8 cellular contexts compared by ENCODE assay signal in the genomic region with DNA sequence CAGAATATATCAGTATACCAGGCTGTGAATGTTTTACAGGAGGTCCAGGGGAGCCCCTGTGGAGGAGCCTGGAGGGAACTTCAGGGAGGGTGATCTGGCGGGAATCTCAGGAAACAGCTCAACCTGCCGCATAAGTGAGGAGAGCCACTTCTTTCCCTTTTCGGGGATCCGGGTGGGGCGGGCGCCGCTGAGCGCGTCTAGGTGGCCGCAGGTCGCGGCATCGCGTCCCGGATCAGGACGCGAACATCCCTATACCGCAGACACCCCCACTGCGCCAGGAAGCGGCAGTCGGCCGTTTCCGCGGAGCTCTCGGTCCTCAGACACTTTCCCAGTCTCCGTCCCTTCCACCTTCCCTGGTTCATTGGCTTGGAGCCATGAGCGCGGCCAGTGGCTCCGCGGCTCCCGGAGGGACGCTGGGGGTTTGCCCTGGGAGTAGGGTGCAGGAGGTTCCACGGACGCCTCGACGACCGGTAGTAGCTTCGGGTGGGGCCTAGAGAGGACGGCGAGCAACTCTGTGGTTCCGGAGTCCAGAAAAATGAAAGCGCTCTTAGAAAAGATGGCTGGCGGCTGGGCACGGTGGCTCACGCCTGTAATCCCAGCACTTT. TPM values are rescaled to one million over a fixed set of nuclear protein-coding genes. Genes with fewer than 3 reads are reported as not detected.
DNase-seq lines count a peak whose midpoint lies in the region; ATAC-seq and TF ChIP-seq lines count a peak whose summit lies in the region.
"Had no signal": no experiment of that assay in that cellular context is flagged by ENCODE, and none has a peak within 500 bp of the region (broad histone marks: within the 10 kb centered on the region; RNA-seq: fewer than 3 reads in every experiment).

No MANE protein-coding gene starts in this region.

- H3K4me1 ChIP-seq in OCI-LY7 (ENCODE audit: insufficient read depth, low read length, poor library complexity, severe bottlenecking) (peaks cover 11% of the 10 kb centered on the region), skeletal muscle satellite cell (ENCODE audit: control insufficient read depth, insufficient read depth, low read length) (peaks cover 10% of the 10 kb centered on the region)

- intact Hi-C loops in OCI-LY7 (cut with micrococcal nuclease; ENCODE audit: unreplicated experiment) = no loop called here

- H3K4me3 ChIP-seq in OCI-LY7 (ENCODE audit: low read depth, low read length, poor library complexity, severe bottlenecking) (no peak overlapping the region), skeletal muscle satellite cell (ENCODE audit: low read length) (peak overlapping the region; percentile 35)

- CTCF ChIA-PET in OCI-LY7 (lab: Charles Lee; ENCODE audit: unreplicated experiment) = no interaction called here

- POLR2A ChIA-PET in OCI-LY7 (lab: Charles Lee) = interaction anchor here (0.8 kb wide), 1 partner anchor 27 kb away, joined by 3 read pairs; no protein-coding TSS in a partner anchor

- H3K36me3 ChIP-seq in OCI-LY7 (ENCODE audit: insufficient read depth, low read length) (no peaks in the 10 kb centered on the region), skeletal muscle satellite cell (ENCODE audit: insufficient read depth, low read length) (peaks cover under 1% of the 10 kb centered on the region)
- H3K36me3 ChIP-seq: pancreas had no signal

- peaks cover 12% of the 10 kb centered on the region; the same call in 1 of the 2 replicates for H3K79me2 ChIP-seq in OCI-LY7 (ENCODE audit: insufficient read depth, low read depth, low read length)

- H3K27ac ChIP-seq in OCI-LY7 (ENCODE audit: low read depth, low read length, poor library complexity, severe bottlenecking) = no peak overlapping the region

- no peak for ATAC-seq in HG03159 (IDR thresholded peaks at IDR 0.05; ENCODE audit: unreplicated experiment)
- ATAC-seq: pancreas had no signal

- no peaks in the 10 kb centered on the region for H4K20me1 ChIP-seq in OCI-LY7 (ENCODE audit: insufficient read depth, low read length)

- no peak for TF ChIP-seq CTCF in OCI-LY7 (conservative IDR thresholded peaks at IDR 0.05; ENCODE audit: low read length)

- no peaks in the 10 kb centered on the region for H3K9me2 ChIP-seq in OCI-LY7 (ENCODE audit: insufficient read depth, low read length)

- peak overlapping the region; percentile 49; the same call in 1 of the 2 replicates for H2AFZ ChIP-seq in OCI-LY7 (ENCODE audit: low read length)

- H3K9me3 ChIP-seq in OCI-LY7 (ENCODE audit: low read length) (no peaks in the 10 kb centered on the region), skeletal muscle satellite cell (replicated peaks; ENCODE audit: low read length) (no peaks in the 10 kb centered on the region)
- H3K9me3 ChIP-seq: pancreas had no signal

- TF ChIP-seq POLR2A in erythroblast (IDR thresholded peaks at IDR 0.05; ENCODE audit: low read length) = peak; percentile 34

- DNase-seq in OCI-LY7 (ENCODE audit: low spot score) (no peak), erythroblast (lab: John Stamatoyannopoulos, UW) (no peak), NOMO-1 treated with dmso at 0.1 percent for 144 hours (lab: John Stamatoyannopoulos, UW; ENCODE audit: unreplicated experiment) (no peak), middle frontal gyrus (ENCODE audit: extremely low spot score, low spot score) (no peak)
- DNase-seq: NCI-H2171 had no signal

- BruUV-seq in OCI-LY7 (replicated peaks; lab: Mats Ljungman, UMichigan) = no TSS peak

- H3K9ac ChIP-seq in skeletal muscle satellite cell (ENCODE audit: low read depth, low read length) = no peak overlapping the region

- H3K4me2 ChIP-seq in OCI-LY7 (ENCODE audit: low read length) (no peak overlapping the region; the same call in 1 of the 2 replicates), skeletal muscle satellite cell (ENCODE audit: low read length) (peak overlapping the region; percentile 58)

- no peaks in the 10 kb centered on the region for H3K27me3 ChIP-seq in skeletal muscle satellite cell (ENCODE audit: control insufficient read depth, insufficient read depth, low read length)
- H3K27me3 ChIP-seq: pancreas had no signal

RNA-seq across cellular contexts. Expression of a gene that starts 3.1 kb away (rescaled TPM):
- 10.5 and 14.6 TPM in 2 replicates for total RNA-seq in OCI-LY7 (2014; rRNA removed; shearing (Covaris generic))
- 12.8 and 13.8 TPM in 2 replicates for total RNA-seq in OCI-LY7 (2022)
- 6.6 and 8.1 TPM in 2 replicates for total RNA-seq in skeletal muscle satellite cell (2012; rRNA removed)

RNA-seq across cellular contexts. Expression of a gene that starts 10.2 kb away (rescaled TPM):
- 17.5 and 19.8 TPM in 2 replicates for total RNA-seq in OCI-LY7 (2014; rRNA removed; shearing (Covaris generic))
- total RNA-seq in OCI-LY7 (2022) = 15.0 and 15.3 TPM in 2 replicates
- total RNA-seq in skeletal muscle satellite cell (2012; rRNA removed) = 3.8 and 11.4 TPM in 2 replicates

RNA-seq across cellular contexts. Expression of a gene that starts 24.2 kb away (rescaled TPM):
- 6.8 and 9.3 TPM in 2 replicates for total RNA-seq in OCI-LY7 (2014; rRNA removed; shearing (Covaris generic))
- total RNA-seq in OCI-LY7 (2022) = 4.1 and 4.6 TPM in 2 replicates
- total RNA-seq in skeletal muscle satellite cell (2012; rRNA removed) = 6.8 and 7.2 TPM in 2 replicates

RNA-seq across cellular contexts. Expression of a gene that starts 26.7 kb away (rescaled TPM):
- 15.7 and 22.2 TPM in 2 replicates for total RNA-seq in OCI-LY7 (2014; rRNA removed; shearing (Covaris generic))
- 17.2 and 20.8 TPM in 2 replicates for total RNA-seq in OCI-LY7 (2022)
- 4.6 and 7.0 TPM in 2 replicates for total RNA-seq in skeletal muscle satellite cell (2012; rRNA removed)

RNA-seq across cellular contexts. Expression of a gene that starts 34.9 kb away (rescaled TPM):
- total RNA-seq in OCI-LY7 (2014; rRNA removed; shearing (Covaris generic)) = 43.4 and 63.7 TPM in 2 replicates
- total RNA-seq in OCI-LY7 (2022) = 38.3 and 42.9 TPM in 2 replicates
- 15.7 and 17.7 TPM in 2 replicates for total RNA-seq in skeletal muscle satellite cell (2012; rRNA removed)
